1 cellular context compared by ENCODE assay signal in genomic region chr5:170747357-170747756, GRCh38.
TF ChIP-seq lines count a peak whose summit lies in the region.

No MANE protein-coding gene starts in this region.

TF ChIP-seq in WTC11, 78 proteins besides CTCF, POLR2A, EP300 and RAD21 (continued from another document):
- TF ChIP-seq MYBL2 (CRISPR knock-in tag; IDR thresholded peaks at IDR 0.05), result no peak
